12 cellular contexts compared by ENCODE assay signal in genomic region chr13:91576590-91576989, GRCh38.
A peak's percentile ranks its signal among the peaks of the same experiment; 100 is the strongest.
DNase-seq lines count a peak whose midpoint lies in the region; ATAC-seq and TF ChIP-seq lines count a peak whose summit lies in the region.
"Had no signal": no experiment of that assay in that cellular context is flagged by ENCODE, and none has a peak within 500 bp of the region (broad histone marks: within the 10 kb centered on the region; RNA-seq: fewer than 3 reads in every experiment).

No MANE protein-coding gene starts in this region.

- POLR2A ChIA-PET in A673 (lab: Charles Lee; ENCODE audit: low non-redundant PET) = no interaction called here

- H3K9me3 ChIP-seq in A673 (ENCODE audit: low read depth, low read length, poor library complexity, severe bottlenecking) (no peaks in the 10 kb centered on the region), testis (no peaks in the 10 kb centered on the region)

- H3K4me1 ChIP-seq in A673 (ENCODE audit: insufficient read depth, low read length, poor library complexity, severe bottlenecking) (no peaks in the 10 kb centered on the region), testis (no peaks in the 10 kb centered on the region)

- H3K27me3 ChIP-seq in A673 (replicated peaks; ENCODE audit: insufficient read depth, low read depth, low read length, poor library complexity) = no peaks in the 10 kb centered on the region
- H3K27me3 ChIP-seq in testis = no peaks in the 10 kb centered on the region

- H3K4me3 Mint-ChIP-seq in endothelial cell (ENCODE audit: unreplicated experiment) = no peak overlapping the region

- H3K27ac ChIP-seq in A673 (ENCODE audit: low read depth, low read length, poor library complexity, severe bottlenecking) = no peak overlapping the region
- H3K27ac ChIP-seq in testis = no peak overlapping the region

- BruUV-seq in A673 (replicated peaks; lab: Mats Ljungman, UMichigan) = no TSS peak

- TF ChIP-seq POLR2A in testis (IDR thresholded peaks at IDR 0.05) = no peak

- H3K27me3 Mint-ChIP-seq in endothelial cell (ENCODE audit: unreplicated experiment) = peaks cover 1% of the 10 kb centered on the region

- no peak for DNase-seq in A673 (ENCODE audit: low spot score)
- peak; percentile 7 for DNase-seq in NCI-H526 treated with DMSO at 0.1 percent for 48 hours (lab: John Stamatoyannopoulos, UW)
- DNase-seq in endothelial cell (ENCODE audit: low spot score) = peak; percentile 49
- no peak for DNase-seq in Kasumi-1 (lab: John Stamatoyannopoulos, UW)
- DNase-seq in testis = no peak
- DNase-seq in cerebellum (ENCODE audit: low spot score) = no peak
- no peak for DNase-seq in stimulated activated naive CD8-positive, alpha-beta T cell treated with anti-CD3 and anti-CD28 coated beads, Interleukin-15, Interleukin-2, amounts not matched to agents 100 U/mL and 50 U/mL, for 24 hours
- DNase-seq: activated CD4-positive, alpha-beta T cell treated with anti-CD3 and anti-CD28 coated beads, Interleukin-2, amount 50 U/mL, for 1 hour; COR-L47; NCI-H1436 treated with DMSO at 0.1 percent for 48 hours had no signal

- 83 to 87% methylated on average over 2 of the region's 2 CpGs for whole genome bisulfite sequencing in testis, 2 donors

- H3K9me3 Mint-ChIP-seq in endothelial cell (ENCODE audit: unreplicated experiment) = no peaks in the 10 kb centered on the region

- no peak overlapping the region for H3K27ac Mint-ChIP-seq in endothelial cell (ENCODE audit: unreplicated experiment)
- H3K27ac Mint-ChIP-seq: activated naive CD4-positive, alpha-beta T cell treated with anti-CD3 and anti-CD28 coated beads, Interleukin-2, amount 50 U/mL, for 72 hours had no signal

- intact Hi-C loops in A673 (cut with micrococcal nuclease; ENCODE audit: unreplicated experiment) (loop anchor here (10.0 kb wide), 1 partner anchor 192 kb away; no protein-coding TSS in a partner anchor), testis (cut with DNase I; ENCODE audit: low total_unique reads) (no loop called here)

- peak; percentile 41 for TF ChIP-seq CTCF in A673 (conservative IDR thresholded peaks at IDR 0.05; ENCODE audit: low read depth, low read length)
- TF ChIP-seq CTCF in GM12873 (IDR thresholded peaks at IDR 0.05; ENCODE audit: insufficient read depth, low read depth, low read length, missing control alignments) = peak; percentile 59
- TF ChIP-seq CTCF in endothelial cell (IDR thresholded peaks at IDR 0.05; ENCODE audit: unreplicated experiment) = peak; percentile 72
- TF ChIP-seq CTCF in testis (IDR thresholded peaks at IDR 0.05) = no peak

- CTCF ChIA-PET in A673 (lab: Charles Lee) = no interaction called here

- no peaks in the 10 kb centered on the region for H3K36me3 ChIP-seq in A673 (ENCODE audit: insufficient read depth, low read length, poor library complexity, severe bottlenecking)
- no peaks in the 10 kb centered on the region for H3K36me3 ChIP-seq in testis (ENCODE audit: low read depth, missing control alignments)

- ATAC-seq in stimulated activated naive CD8-positive, alpha-beta T cell treated with anti-CD3 and anti-CD28 coated beads, Interleukin-15, Interleukin-2, amounts not matched to agents 100 U/mL and 50 U/mL, for 24 hours = no peak
- ATAC-seq: activated naive CD4-positive, alpha-beta T cell treated with anti-CD3 and anti-CD28 coated beads, Interleukin-2, amount 50 U/mL, for 72 hours had no signal

- H3K4me3 ChIP-seq in A673 (ENCODE audit: low read depth, low read length, poor library complexity, severe bottlenecking) (no peak overlapping the region), testis (no peak overlapping the region)

- H3K36me3 Mint-ChIP-seq in endothelial cell (ENCODE audit: low read depth, unreplicated experiment) = no peaks in the 10 kb centered on the region
- H3K36me3 Mint-ChIP-seq: activated naive CD4-positive, alpha-beta T cell treated with anti-CD3 and anti-CD28 coated beads, Interleukin-2, amount 50 U/mL, for 72 hours had no signal

- no peaks in the 10 kb centered on the region for H3K4me1 Mint-ChIP-seq in endothelial cell (ENCODE audit: unreplicated experiment)

Comparison
In these comparisons a context has a peak if more than half of its experiments do, and no peak if none do; other contexts are left out.
1. DNase-seq: peak in NCI-H526 treated with DMSO at 0.1 percent for 48 hours (single experiment) and endothelial cell (single experiment); none in A673 (single experiment), Kasumi-1 (0 of 2), testis (single experiment), cerebellum (single experiment) and stimulated activated naive CD8-positive, alpha-beta T cell treated with anti-CD3 and anti-CD28 coated beads, Interleukin-15, Interleukin-2, amounts not matched to agents 100 U/mL and 50 U/mL, for 24 hours (single experiment).
2. CTCF ChIP-seq: peak in A673 (single experiment), GM12873 (single experiment) and endothelial cell (single experiment); none in testis (0 of 3).